15 cellular contexts compared by ENCODE assay signal in genomic region chr11:29679996-29680395, GRCh38.
DNase-seq lines count a peak whose midpoint lies in the region; ATAC-seq and TF ChIP-seq lines count a peak whose summit lies in the region.
"Had no signal": no experiment of that assay in that cellular context is flagged by ENCODE, and none has a peak within 500 bp of the region (broad histone marks: within the 10 kb centered on the region; RNA-seq: fewer than 3 reads in every experiment).

No MANE protein-coding gene starts in this region.

- H3K9me3 Mint-ChIP-seq in nephron progenitor cell = no peaks in the 10 kb centered on the region

- no peak overlapping the region for H3K4me3 Mint-ChIP-seq in nephron progenitor cell
- H3K4me3 Mint-ChIP-seq: activated B cell treated with CpG ODN at 0.5 μM for 24 hours had no signal

- H3K27ac Mint-ChIP-seq in nephron progenitor cell = no peak overlapping the region
- H3K27ac Mint-ChIP-seq: activated B cell treated with CpG ODN at 0.5 μM for 24 hours had no signal

- H3K36me3 Mint-ChIP-seq in nephron progenitor cell (ENCODE audit: low read depth) = no peaks in the 10 kb centered on the region

- H3K4me1 Mint-ChIP-seq in nephron progenitor cell = no peaks in the 10 kb centered on the region
- H3K4me1 Mint-ChIP-seq: activated B cell treated with CpG ODN at 0.5 μM for 24 hours had no signal

- peaks cover 10% of the 10 kb centered on the region for H3K27me3 Mint-ChIP-seq in nephron progenitor cell (ENCODE audit: low read depth, poor library complexity)
- H3K27me3 Mint-ChIP-seq: activated B cell treated with CpG ODN at 0.5 μM for 24 hours had no signal

- no peak overlapping the region for H3K27ac ChIP-seq in caudate nucleus (ENCODE audit: low read depth, low read length)
- H3K27ac ChIP-seq: epithelial cell of prostate, KMS-11, prostate gland, upper lobe of right lung had no signal

- ATAC-seq in GM18505 (IDR thresholded peaks at IDR 0.05; ENCODE audit: unreplicated experiment) = peak; percentile 83
- peak; percentile 90 for ATAC-seq in GM19455 (IDR thresholded peaks at IDR 0.05; ENCODE audit: unreplicated experiment)
- ATAC-seq in HG02798 (IDR thresholded peaks at IDR 0.05; ENCODE audit: poor library complexity, unreplicated experiment) = peak; percentile 87
- ATAC-seq in HG03558 (IDR thresholded peaks at IDR 0.05; ENCODE audit: extremely low read depth, unreplicated experiment) = peak; percentile 72
- ATAC-seq: upper lobe of right lung had no signal

- no peak for TF ChIP-seq POLR2A in GM18505 (IDR thresholded peaks at IDR 0.05; ENCODE audit: borderline replicate concordance, extremely low read depth, insufficient read depth, insufficient read length)

- no peak for TF ChIP-seq CTCF in nephron progenitor cell (IDR thresholded peaks at IDR 0.05)

- no peak for DNase-seq in GOT3 (lab: John Stamatoyannopoulos, UW)
- DNase-seq in nephron progenitor cell = no peak
- no peak for DNase-seq in A172 (ENCODE audit: low spot score)
- DNase-seq in caudate nucleus (lab: John Stamatoyannopoulos, UW) = no peak
- DNase-seq: activated B cell treated with CpG ODN at 0.5 μM for 24 hours; NCI-H2029; stimulated activated CD4-positive, alpha-beta T cell treated with anti-CD3 and anti-CD28 coated beads, Interleukin-15, amount 100 ng/mL, for 24 hours; upper lobe of right lung had no signal
